ENCODE assay signal across 1 cellular context in the genomic region with DNA sequence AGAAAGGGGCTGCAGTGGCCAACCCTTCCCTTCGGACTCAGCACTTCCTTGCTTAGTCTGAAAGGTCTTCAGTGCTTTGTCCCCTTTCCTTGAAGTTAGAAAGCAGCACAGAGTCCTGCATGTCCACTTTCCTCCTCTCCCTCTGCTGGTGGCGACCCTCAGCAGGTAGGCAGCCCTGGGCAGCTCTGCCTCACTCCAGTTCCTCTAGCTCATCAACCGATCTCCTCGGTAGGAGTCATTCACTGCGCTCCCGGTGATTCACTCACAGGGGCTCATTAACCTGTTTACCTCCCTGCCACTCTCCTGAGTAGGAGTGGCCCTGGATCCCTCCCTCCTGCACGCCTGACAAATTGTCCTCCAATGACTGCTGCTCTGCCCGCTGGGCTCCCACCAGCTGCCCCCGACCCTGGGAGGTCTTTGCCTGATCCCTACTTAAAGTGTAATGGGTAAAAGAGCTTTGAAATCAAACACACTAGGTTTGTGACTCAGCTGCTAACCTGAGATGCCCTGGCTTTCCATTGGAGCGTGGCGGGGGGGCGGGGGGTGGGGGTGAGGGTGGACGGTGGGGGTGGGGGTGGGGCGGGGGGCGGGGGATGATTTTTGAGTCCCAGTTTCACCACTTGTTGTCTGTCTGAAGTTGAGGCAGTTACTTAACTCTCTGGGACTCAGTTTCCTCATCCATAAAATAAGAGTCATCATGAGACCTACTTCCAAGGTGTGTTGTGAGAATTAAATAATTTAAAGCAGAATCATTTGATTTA.
TF ChIP-seq lines count a peak whose summit lies in the region.

No MANE protein-coding gene starts in this region.

TF ChIP-seq in GM12878, 131 proteins besides CTCF, POLR2A, EP300 and RAD21:
- no peak for TF ChIP-seq NR2F1 (conservative IDR thresholded peaks at IDR 0.05)
- no peak for TF ChIP-seq CBX5 (IDR thresholded peaks at IDR 0.05; ENCODE audit: low read depth)
- no peak for TF ChIP-seq DPF2 (IDR thresholded peaks at IDR 0.05)
- TF ChIP-seq NFYA (IDR thresholded peaks at IDR 0.05; ENCODE audit: borderline replicate concordance, low read depth, low read length): no peak
- TF ChIP-seq EZH2 (IDR thresholded peaks at IDR 0.05; ENCODE audit: borderline replicate concordance, control insufficient read depth, low read depth, low read length): no peak
- no peak for TF ChIP-seq TARDBP (IDR thresholded peaks at IDR 0.05; ENCODE audit: borderline replicate concordance)
- no peak for TF ChIP-seq YY1 (IDR thresholded peaks at IDR 0.05; ENCODE audit: low read depth, low read length)
- no peak for TF ChIP-seq STAT3 (IDR thresholded peaks at IDR 0.05; ENCODE audit: low read depth, low read length)
- TF ChIP-seq, protein P1, sequence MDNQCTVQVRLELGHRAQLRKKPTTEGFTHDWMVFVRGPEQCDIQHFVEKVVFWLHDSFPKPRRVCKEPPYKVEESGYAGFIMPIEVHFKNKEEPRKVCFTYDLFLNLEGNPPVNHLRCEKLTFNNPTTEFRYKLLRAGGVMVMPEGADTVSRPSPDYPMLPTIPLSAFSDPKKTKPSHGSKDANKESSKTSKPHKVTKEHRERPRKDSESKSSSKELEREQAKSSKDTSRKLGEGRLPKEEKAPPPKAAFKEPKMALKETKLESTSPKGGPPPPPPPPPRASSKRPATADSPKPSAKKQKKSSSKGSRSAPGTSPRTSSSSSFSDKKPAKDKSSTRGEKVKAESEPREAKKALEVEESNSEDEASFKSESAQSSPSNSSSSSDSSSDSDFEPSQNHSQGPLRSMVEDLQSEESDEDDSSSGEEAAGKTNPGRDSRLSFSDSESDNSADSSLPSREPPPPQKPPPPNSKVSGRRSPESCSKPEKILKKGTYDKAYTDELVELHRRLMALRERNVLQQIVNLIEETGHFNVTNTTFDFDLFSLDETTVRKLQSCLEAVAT (IDR thresholded peaks at IDR 0.05): no peak
- TF ChIP-seq PAX5 (IDR thresholded peaks at IDR 0.05; ENCODE audit: borderline replicate concordance, low read depth, low read length): no peak
